In genomic region chr2:240928476-240929363, GRCh38 we compare ENCODE assay signal across 1 cellular context.
TF ChIP-seq lines count a peak whose summit lies in the region.

No MANE protein-coding gene starts in this region.

TF ChIP-seq in IMR-90, 13 proteins besides CTCF, POLR2A, EP300 and RAD21:
- TF ChIP-seq CHD1 (IDR thresholded peaks at IDR 0.05; ENCODE audit: low read depth, low read length): no peak
